In genomic region chr11:118641463-118642019, GRCh38 we compare ENCODE assay signal across 13 cellular contexts. TPM values are rescaled to one million over a fixed set of nuclear protein-coding genes. Genes with fewer than 3 reads are reported as not detected.
DNase-seq lines count a peak whose midpoint lies in the region; ATAC-seq lines count a peak whose summit lies in the region.
"Had no signal": no experiment of that assay in that cellular context is flagged by ENCODE, and none has a peak within 500 bp of the region (broad histone marks: within the 10 kb centered on the region; RNA-seq: fewer than 3 reads in every experiment).

No MANE protein-coding gene starts in this region.

- H3K4me1 ChIP-seq in SJCRH30 = no peaks in the 10 kb centered on the region

- H3K27ac ChIP-seq in SJCRH30 = no peak overlapping the region
- H3K27ac ChIP-seq: C4-2B had no signal

- ATAC-seq in left lobe of liver = no peak

- H3K4me3 ChIP-seq in SJCRH30 = no peak overlapping the region
- H3K4me3 ChIP-seq: adrenal gland had no signal

- no peaks in the 10 kb centered on the region for H3K9me3 ChIP-seq in SJCRH30 (replicated peaks)
- H3K9me3 ChIP-seq: adrenal gland had no signal

- H3K27me3 ChIP-seq in SJCRH30 = no peaks in the 10 kb centered on the region
- H3K27me3 ChIP-seq: adrenal gland had no signal

- H3K36me3 ChIP-seq in SJCRH30 = no peaks in the 10 kb centered on the region

- DNase-seq in DMS153 treated with DMSO at 0.1 percent for 48 hours (lab: John Stamatoyannopoulos, UW; ENCODE audit: unreplicated experiment) = peak; percentile 75
- peak; percentile 41 to 80 for DNase-seq in NCI-H187 (lab: John Stamatoyannopoulos, UW)
- DNase-seq in RPMI8226 = peak; percentile 98
- peak; percentile 48 for DNase-seq in left kidney (ENCODE audit: low read depth, low spot score)
- DNase-seq in SJCRH30 = no peak
- no peak for DNase-seq in left lobe of liver (ENCODE audit: low spot score)
- DNase-seq in AG08396 (ENCODE audit: low spot score) = no peak
- DNase-seq in ecto neural progenitor cell (ENCODE audit: low spot score) = no peak
- DNase-seq: HCEC 1CT, T1000 had no signal

RNA-seq across cellular contexts. Expression of gene PHLDB1, which starts 34.1 kb away (rescaled TPM):
- total RNA-seq in SJCRH30 (2014; rRNA removed; shearing (Covaris generic)) = 19.1 and 21.6 TPM in 2 replicates
- 7.5 TPM for total RNA-seq in left lobe of liver

RNA-seq across cellular contexts. Expression of gene TREH, which starts 37.9 kb away (rescaled TPM):
- not detected in 2 replicates for total RNA-seq in SJCRH30 (2014; rRNA removed; shearing (Covaris generic))
- 3.4 TPM for total RNA-seq in left lobe of liver
- total RNA-seq: adrenal gland, urinary bladder had no signal

Comparison
In these comparisons a context has a peak if more than half of its experiments do, and no peak if none do; other contexts are left out.
1. DNase-seq: peak in DMS153 treated with DMSO at 0.1 percent for 48 hours (single experiment), NCI-H187 (2 of 2), RPMI8226 (single experiment) and left kidney (single experiment); none in SJCRH30 (0 of 2), left lobe of liver (single experiment), AG08396 (single experiment) and ecto neural progenitor cell (single experiment).